21 cellular contexts compared by ENCODE assay signal in the genomic region with DNA sequence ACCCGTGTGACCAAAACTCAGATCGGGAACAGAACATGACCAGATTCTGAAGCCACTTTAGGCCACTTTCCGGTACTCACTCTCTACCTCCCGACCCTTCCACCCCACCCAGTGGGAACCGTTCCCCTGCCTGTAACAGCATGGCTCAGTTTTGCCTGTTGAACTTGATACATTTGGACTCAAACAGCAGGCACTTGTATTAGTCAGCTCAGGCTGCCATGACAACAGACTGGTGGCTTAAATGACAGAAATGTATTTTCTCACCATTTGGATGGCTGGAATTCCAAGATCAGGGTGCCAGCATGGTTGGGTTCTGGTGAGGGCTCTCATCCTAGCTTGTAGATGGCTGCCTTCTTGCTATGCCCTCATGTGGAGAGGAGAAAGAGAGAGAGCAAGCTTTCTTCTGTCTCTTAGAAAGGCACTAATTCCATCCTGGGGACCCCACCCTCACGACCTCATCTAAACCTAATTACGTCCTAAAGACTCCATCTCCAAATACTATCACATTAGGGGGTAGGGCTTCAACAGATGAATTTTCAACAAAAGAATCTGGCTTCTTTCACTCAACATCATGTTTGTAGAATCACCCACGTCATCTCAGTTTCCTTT. TPM values are rescaled to one million over a fixed set of nuclear protein-coding genes. Genes with fewer than 3 reads are reported as not detected.
"Had no signal": no experiment of that assay in that cellular context is flagged by ENCODE, and none has a peak within 500 bp of the region (broad histone marks: within the 10 kb centered on the region; RNA-seq: fewer than 3 reads in every experiment).

No MANE protein-coding gene starts in this region.

- H3K9me3 Mint-ChIP-seq: activated CD4-positive, alpha-beta memory T cell treated with anti-CD3 and anti-CD28 coated beads, Interleukin-2, amount 10 ng/mL, durations not matched to agents 7 days and 5 days; activated naive CD4-positive, alpha-beta T cell treated with anti-CD3 and anti-CD28 coated beads for 36 hours; activated T-cell treated with anti-CD3 and anti-CD28 coated beads, Interleukin-2, amount 50 U/mL, for 24 hours had no signal

- H3K4me3 ChIP-seq: coronary artery, left ventricle myocardium inferior, stomach, testis, upper lobe of left lung had no signal

- DNase-seq: activated CD4-positive, alpha-beta memory T cell treated with anti-CD3 and anti-CD28 coated beads, Interleukin-2, amount 10 ng/mL, durations not matched to agents 7 days and 5 days; activated CD4-positive, alpha-beta T cell treated with anti-CD3 and anti-CD28 coated beads for 48 hours; activated CD4-positive, CD25-positive, alpha-beta regulatory T cell; activated naive CD4-positive, alpha-beta T cell treated with anti-CD3 and anti-CD28 coated beads for 36 hours; activated naive CD8-positive, alpha-beta T cell treated with anti-CD3 and anti-CD28 coated beads, Interleukin-2, amount 50 U/mL, for 24 hours; activated T-cell treated with anti-CD3 and anti-CD28 coated beads, Interleukin-2, amount 50 U/mL, for 24 hours; brain microvascular endothelial cell; erythroblast; left ventricle myocardium inferior; mammary epithelial cell; small intestine; stimulated activated CD4-positive, alpha-beta T cell treated with anti-CD3 and anti-CD28 coated beads, Interleukin-4, amount 100 ng/mL, for 1 hour; stomach; T1000; testis; upper lobe of left lung had no signal

- H3K27ac ChIP-seq: brain microvascular endothelial cell, coronary artery, left ventricle myocardium inferior, stomach, testis, upper lobe of left lung had no signal

- H3K27me3 ChIP-seq: brain microvascular endothelial cell, stomach, testis, upper lobe of left lung had no signal

- H3K4me1 Mint-ChIP-seq: activated CD4-positive, alpha-beta memory T cell treated with anti-CD3 and anti-CD28 coated beads, Interleukin-2, amount 10 ng/mL, durations not matched to agents 7 days and 5 days; central memory CD8-positive, alpha-beta T cell had no signal

- H3K36me3 ChIP-seq: brain microvascular endothelial cell, left ventricle myocardium inferior, stomach, upper lobe of left lung had no signal

- H3K4me3 Mint-ChIP-seq: activated CD4-positive, alpha-beta memory T cell treated with anti-CD3 and anti-CD28 coated beads, Interleukin-2, amount 10 ng/mL, durations not matched to agents 7 days and 5 days; activated naive CD4-positive, alpha-beta T cell treated with anti-CD3 and anti-CD28 coated beads for 36 hours; activated naive CD8-positive, alpha-beta T cell treated with anti-CD3 and anti-CD28 coated beads, Interleukin-2, amount 50 U/mL, for 24 hours; activated T-cell treated with anti-CD3 and anti-CD28 coated beads, Interleukin-2, amount 50 U/mL, for 24 hours; central memory CD8-positive, alpha-beta T cell; neural crest cell had no signal

- ATAC-seq: activated naive CD8-positive, alpha-beta T cell treated with anti-CD3 and anti-CD28 coated beads, Interleukin-2, amount 50 U/mL, for 24 hours had no signal

- H3K27ac Mint-ChIP-seq: activated CD4-positive, alpha-beta memory T cell treated with anti-CD3 and anti-CD28 coated beads, Interleukin-2, amount 10 ng/mL, durations not matched to agents 7 days and 5 days; activated naive CD4-positive, alpha-beta T cell treated with anti-CD3 and anti-CD28 coated beads for 36 hours; activated naive CD8-positive, alpha-beta T cell treated with anti-CD3 and anti-CD28 coated beads, Interleukin-2, amount 50 U/mL, for 24 hours; activated T-cell treated with anti-CD3 and anti-CD28 coated beads, Interleukin-2, amount 50 U/mL, for 24 hours had no signal

- H3K9me3 ChIP-seq: testis, upper lobe of left lung had no signal

RNA-seq across cellular contexts. Expression of a gene that starts 9.3 kb away (rescaled TPM):
- total RNA-seq: activated CD4-positive, alpha-beta memory T cell treated with anti-CD3 and anti-CD28 coated beads, Interleukin-2, amount 10 ng/mL, durations not matched to agents 7 days and 5 days; kidney epithelial cell; mononuclear cell had no signal
